1 cellular context compared by ENCODE assay signal in the genomic region with DNA sequence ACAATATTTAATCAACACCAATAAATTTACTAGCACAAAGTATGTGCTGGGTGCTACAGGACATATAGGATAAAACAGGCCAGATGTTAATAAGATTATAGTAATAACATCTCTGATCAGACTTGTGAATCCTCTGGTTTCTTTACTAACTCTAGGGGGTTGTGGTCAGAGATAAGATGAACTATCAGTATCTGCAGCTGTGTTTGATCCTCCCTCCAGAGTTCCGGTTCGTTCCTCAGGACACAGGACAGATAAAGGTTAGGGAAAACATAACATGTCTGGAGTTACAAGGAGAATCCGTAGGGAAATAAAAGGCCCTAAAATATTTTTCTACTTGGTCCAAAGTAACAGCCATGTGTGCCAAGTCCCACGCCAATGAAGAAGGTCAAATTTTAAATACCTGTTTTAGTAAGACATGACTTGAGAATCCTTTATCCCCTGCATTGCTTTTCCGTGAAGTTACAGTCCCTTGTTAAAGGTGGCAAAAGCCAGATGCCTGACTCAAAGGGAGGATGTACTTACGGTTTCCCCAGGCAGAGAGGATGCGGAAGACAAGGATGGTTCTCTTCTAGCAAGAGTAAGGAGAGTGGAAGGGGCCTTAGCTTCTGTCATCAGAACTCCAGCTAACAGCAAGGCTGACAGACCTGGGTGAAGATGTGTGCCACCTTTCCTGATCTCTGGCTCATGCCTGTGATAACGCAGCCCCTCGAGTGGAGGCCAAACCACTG.
TF ChIP-seq lines count a peak whose summit lies in the region.

No MANE protein-coding gene starts in this region.

TF ChIP-seq in K562, 482 proteins besides CTCF, POLR2A, EP300 and RAD21 (continues in another document):
- TF ChIP-seq, protein P1, sequence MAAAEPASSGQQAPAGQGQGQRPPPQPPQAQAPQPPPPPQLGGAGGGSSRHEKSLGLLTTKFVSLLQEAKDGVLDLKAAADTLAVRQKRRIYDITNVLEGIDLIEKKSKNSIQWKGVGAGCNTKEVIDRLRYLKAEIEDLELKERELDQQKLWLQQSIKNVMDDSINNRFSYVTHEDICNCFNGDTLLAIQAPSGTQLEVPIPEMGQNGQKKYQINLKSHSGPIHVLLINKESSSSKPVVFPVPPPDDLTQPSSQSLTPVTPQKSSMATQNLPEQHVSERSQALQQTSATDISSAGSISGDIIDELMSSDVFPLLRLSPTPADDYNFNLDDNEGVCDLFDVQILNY (CRISPR knock-in tag; IDR thresholded peaks at IDR 0.05): no peak
- TF ChIP-seq, protein P2, sequence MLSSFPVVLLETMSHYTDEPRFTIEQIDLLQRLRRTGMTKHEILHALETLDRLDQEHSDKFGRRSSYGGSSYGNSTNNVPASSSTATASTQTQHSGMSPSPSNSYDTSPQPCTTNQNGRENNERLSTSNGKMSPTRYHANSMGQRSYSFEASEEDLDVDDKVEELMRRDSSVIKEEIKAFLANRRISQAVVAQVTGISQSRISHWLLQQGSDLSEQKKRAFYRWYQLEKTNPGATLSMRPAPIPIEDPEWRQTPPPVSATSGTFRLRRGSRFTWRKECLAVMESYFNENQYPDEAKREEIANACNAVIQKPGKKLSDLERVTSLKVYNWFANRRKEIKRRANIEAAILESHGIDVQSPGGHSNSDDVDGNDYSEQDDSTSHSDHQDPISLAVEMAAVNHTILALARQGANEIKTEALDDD (IDR thresholded peaks at IDR 0.05): peak; percentile 59; the same call in 1 of the 2 replicates
- TF ChIP-seq MTA1 (IDR thresholded peaks at IDR 0.05; ENCODE audit: borderline replicate concordance) (peak; percentile 70; the same call in 1 of the 2 replicates), ZEB2 (IDR thresholded peaks at IDR 0.05) (peak; percentile 50; the same call in 1 of the 2 replicates), MYBL2 (IDR thresholded peaks at IDR 0.05; ENCODE audit: low read depth) (no peak), MYBL2 (CRISPR knock-in tag; IDR thresholded peaks at IDR 0.05; ENCODE audit: borderline replicate concordance) (no peak), ZNF79 (CRISPR knock-in tag; IDR thresholded peaks at IDR 0.05; ENCODE audit: low read depth) (no peak), DPF2 (IDR thresholded peaks at IDR 0.05) (peak; percentile 94), LEF1 (IDR thresholded peaks at IDR 0.05) (peak; percentile 63), MTA2 (IDR thresholded peaks at IDR 0.05; ENCODE audit: low read depth) (peak; percentile 86), CTBP1 (IDR thresholded peaks at IDR 0.05; ENCODE audit: borderline replicate concordance) (peak; percentile 25; the same call in 1 of the 2 replicates), CBX1 (IDR thresholded peaks at IDR 0.05; ENCODE audit: low read depth) (no peak), RBFOX2 (IDR thresholded peaks at IDR 0.05; ENCODE audit: low read depth, low read length) (no peak), ZNF766 (CRISPR knock-in tag; conservative IDR thresholded peaks at IDR 0.05) (peak; percentile 96), CXXC5 (CRISPR knock-in tag; IDR thresholded peaks at IDR 0.05) (peak; percentile 63; the same call in 1 of the 2 replicates), RUNX1 (IDR thresholded peaks at IDR 0.05; ENCODE audit: low read depth) (no peak), ZFP36 (IDR thresholded peaks at IDR 0.05; ENCODE audit: low read depth, low read length, partially characterized antibody) (no peak), SPI1 (IDR thresholded peaks at IDR 0.05; ENCODE audit: borderline replicate concordance, low read depth, low read length) (no peak), MAFK (IDR thresholded peaks at IDR 0.05; ENCODE audit: low read length) (no peak), SMARCC2 (IDR thresholded peaks at IDR 0.05; ENCODE audit: low read depth) (peak; percentile 90), ZFPM2 (CRISPR knock-in tag; IDR thresholded peaks at IDR 0.05) (no peak), ZNF551 (CRISPR knock-in tag; IDR thresholded peaks at IDR 0.05) (no peak), ETV1 (tag; conservative IDR thresholded peaks at IDR 0.05; ENCODE audit: low read depth) (peak; percentile 91), ZNF699 (CRISPR knock-in tag; IDR thresholded peaks at IDR 0.05; ENCODE audit: insufficient replicate concordance) (no peak), TCF7 (IDR thresholded peaks at IDR 0.05; ENCODE audit: borderline replicate concordance) (no peak), ZNF239 (CRISPR knock-in tag; IDR thresholded peaks at IDR 0.05) (no peak), SMARCA4 (IDR thresholded peaks at IDR 0.05) (peak; percentile 96), ATF1 (CRISPR knock-in tag; IDR thresholded peaks at IDR 0.05) (no peak), ATF1 (tag; IDR thresholded peaks at IDR 0.05) (no peak), DIDO1 (tag; IDR thresholded peaks at IDR 0.05; ENCODE audit: low read depth) (no peak), ZNF24 (IDR thresholded peaks at IDR 0.05) (no peak), ELF1 (tag; IDR thresholded peaks at IDR 0.05) (peak; percentile 24; the same call in 1 of the 2 replicates), ADNP (tag; IDR thresholded peaks at IDR 0.05) (0 out of 2 replicates have a peak, but pooled peaks have one; percentile 27), TRIM24 (IDR thresholded peaks at IDR 0.05) (peak; percentile 63 to 78; a peak in 3 of 4 replicates), ZBTB8A (IDR thresholded peaks at IDR 0.05; ENCODE audit: partially characterized antibody) (no peak), KHSRP (IDR thresholded peaks at IDR 0.05) (peak; percentile 59; the same call in 1 of the 2 replicates), ZNF140 (CRISPR knock-in tag; IDR thresholded peaks at IDR 0.05) (no peak), ZBTB1 (CRISPR knock-in tag; IDR thresholded peaks at IDR 0.05; ENCODE audit: borderline replicate concordance, low read depth) (no peak), ZNF197 (CRISPR knock-in tag; IDR thresholded peaks at IDR 0.05; ENCODE audit: low read depth) (peak; percentile 65; the same call in 1 of the 2 replicates), FOSL1 (tag; conservative IDR thresholded peaks at IDR 0.05) (peak; percentile 50), ZNF175 (CRISPR knock-in tag; IDR thresholded peaks at IDR 0.05; ENCODE audit: low read depth) (peak; percentile 89), HEY1 (CRISPR knock-in tag; IDR thresholded peaks at IDR 0.05; ENCODE audit: borderline replicate concordance) (no peak), ESRRA (IDR thresholded peaks at IDR 0.05; ENCODE audit: borderline replicate concordance, low read depth) (peak; percentile 87; the same call in 1 of the 2 replicates), ETV5 (CRISPR knock-in tag; IDR thresholded peaks at IDR 0.05; ENCODE audit: low read depth) (0 out of 2 replicates have a peak, but pooled peaks have one; percentile 35), GATAD2A (IDR thresholded peaks at IDR 0.05) (0 out of 2 replicates have a peak, but pooled peaks have one; percentile 65), BACH1 (tag; IDR thresholded peaks at IDR 0.05) (no peak), NONO (IDR thresholded peaks at IDR 0.05; ENCODE audit: low read depth in 2 of 2, low read length in 1 of 2) (no peak), MYC (IDR thresholded peaks at IDR 0.05; ENCODE audit: low read depth, low read length) (peak; percentile 33; the same call in 1 of the 2 replicates), MYC (CRISPR knock-in tag; IDR thresholded peaks at IDR 0.05; ENCODE audit: borderline replicate concordance, low read depth) (no peak), CCAR2 (IDR thresholded peaks at IDR 0.05; ENCODE audit: low read depth, low read length) (no peak), FOXA3 (CRISPR knock-in tag; conservative IDR thresholded peaks at IDR 0.05 in 1 of 2, IDR thresholded peaks at IDR 0.05 in 1 of 2) (peak in 1 of 2 experiments; percentile 55; a peak in 2 of 4 replicates), HDAC1 (IDR thresholded peaks at IDR 0.05) (peak in 1 of 2 experiments; percentile 64; a peak in 2 of 4 replicates)
- TF ChIP-seq, protein P3, sequence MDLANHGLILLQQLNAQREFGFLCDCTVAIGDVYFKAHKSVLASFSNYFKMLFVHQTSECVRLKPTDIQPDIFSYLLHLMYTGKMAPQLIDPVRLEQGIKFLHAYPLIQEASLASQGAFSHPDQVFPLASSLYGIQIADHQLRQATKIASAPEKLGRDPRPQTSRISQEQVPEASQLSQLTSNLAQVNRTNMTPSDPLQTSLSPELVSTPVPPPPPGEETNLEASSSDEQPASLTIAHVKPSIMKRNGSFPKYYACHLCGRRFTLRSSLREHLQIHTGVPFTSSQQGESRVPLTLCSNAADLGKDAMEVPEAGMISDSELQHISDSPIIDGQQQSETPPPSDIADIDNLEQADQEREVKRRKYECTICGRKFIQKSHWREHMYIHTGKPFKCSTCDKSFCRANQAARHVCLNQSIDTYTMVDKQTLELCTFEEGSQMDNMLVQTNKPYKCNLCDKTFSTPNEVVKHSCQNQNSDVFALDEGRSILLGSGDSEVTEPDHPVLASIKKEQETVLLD (IDR thresholded peaks at IDR 0.05): no peak
- TF ChIP-seq, protein P4, sequence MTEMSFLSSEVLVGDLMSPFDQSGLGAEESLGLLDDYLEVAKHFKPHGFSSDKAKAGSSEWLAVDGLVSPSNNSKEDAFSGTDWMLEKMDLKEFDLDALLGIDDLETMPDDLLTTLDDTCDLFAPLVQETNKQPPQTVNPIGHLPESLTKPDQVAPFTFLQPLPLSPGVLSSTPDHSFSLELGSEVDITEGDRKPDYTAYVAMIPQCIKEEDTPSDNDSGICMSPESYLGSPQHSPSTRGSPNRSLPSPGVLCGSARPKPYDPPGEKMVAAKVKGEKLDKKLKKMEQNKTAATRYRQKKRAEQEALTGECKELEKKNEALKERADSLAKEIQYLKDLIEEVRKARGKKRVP (CRISPR knock-in tag; IDR thresholded peaks at IDR 0.05): no peak
- TF ChIP-seq, protein P5, sequence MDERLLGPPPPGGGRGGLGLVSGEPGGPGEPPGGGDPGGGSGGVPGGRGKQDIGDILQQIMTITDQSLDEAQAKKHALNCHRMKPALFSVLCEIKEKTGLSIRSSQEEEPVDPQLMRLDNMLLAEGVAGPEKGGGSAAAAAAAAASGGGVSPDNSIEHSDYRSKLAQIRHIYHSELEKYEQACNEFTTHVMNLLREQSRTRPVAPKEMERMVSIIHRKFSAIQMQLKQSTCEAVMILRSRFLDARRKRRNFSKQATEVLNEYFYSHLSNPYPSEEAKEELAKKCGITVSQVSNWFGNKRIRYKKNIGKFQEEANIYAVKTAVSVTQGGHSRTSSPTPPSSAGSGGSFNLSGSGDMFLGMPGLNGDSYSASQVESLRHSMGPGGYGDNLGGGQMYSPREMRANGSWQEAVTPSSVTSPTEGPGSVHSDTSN (CRISPR knock-in tag; IDR thresholded peaks at IDR 0.05; ENCODE audit: low read depth): no peak
- TF ChIP-seq, protein P5 (tag; conservative IDR thresholded peaks at IDR 0.05; ENCODE audit: low read depth): no peak
- TF ChIP-seq, protein P6, sequence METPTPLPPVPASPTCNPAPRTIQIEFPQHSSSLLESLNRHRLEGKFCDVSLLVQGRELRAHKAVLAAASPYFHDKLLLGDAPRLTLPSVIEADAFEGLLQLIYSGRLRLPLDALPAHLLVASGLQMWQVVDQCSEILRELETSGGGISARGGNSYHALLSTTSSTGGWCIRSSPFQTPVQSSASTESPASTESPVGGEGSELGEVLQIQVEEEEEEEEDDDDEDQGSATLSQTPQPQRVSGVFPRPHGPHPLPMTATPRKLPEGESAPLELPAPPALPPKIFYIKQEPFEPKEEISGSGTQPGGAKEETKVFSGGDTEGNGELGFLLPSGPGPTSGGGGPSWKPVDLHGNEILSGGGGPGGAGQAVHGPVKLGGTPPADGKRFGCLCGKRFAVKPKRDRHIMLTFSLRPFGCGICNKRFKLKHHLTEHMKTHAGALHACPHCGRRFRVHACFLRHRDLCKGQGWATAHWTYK (CRISPR knock-in tag; IDR thresholded peaks at IDR 0.05): 0 out of 2 replicates have a peak, but pooled peaks have one; percentile 17
- TF ChIP-seq, protein P7, sequence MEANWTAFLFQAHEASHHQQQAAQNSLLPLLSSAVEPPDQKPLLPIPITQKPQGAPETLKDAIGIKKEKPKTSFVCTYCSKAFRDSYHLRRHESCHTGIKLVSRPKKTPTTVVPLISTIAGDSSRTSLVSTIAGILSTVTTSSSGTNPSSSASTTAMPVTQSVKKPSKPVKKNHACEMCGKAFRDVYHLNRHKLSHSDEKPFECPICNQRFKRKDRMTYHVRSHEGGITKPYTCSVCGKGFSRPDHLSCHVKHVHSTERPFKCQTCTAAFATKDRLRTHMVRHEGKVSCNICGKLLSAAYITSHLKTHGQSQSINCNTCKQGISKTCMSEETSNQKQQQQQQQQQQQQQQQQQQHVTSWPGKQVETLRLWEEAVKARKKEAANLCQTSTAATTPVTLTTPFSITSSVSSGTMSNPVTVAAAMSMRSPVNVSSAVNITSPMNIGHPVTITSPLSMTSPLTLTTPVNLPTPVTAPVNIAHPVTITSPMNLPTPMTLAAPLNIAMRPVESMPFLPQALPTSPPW (CRISPR knock-in tag; IDR thresholded peaks at IDR 0.05): peak; percentile 56
- TF ChIP-seq, protein P8, sequence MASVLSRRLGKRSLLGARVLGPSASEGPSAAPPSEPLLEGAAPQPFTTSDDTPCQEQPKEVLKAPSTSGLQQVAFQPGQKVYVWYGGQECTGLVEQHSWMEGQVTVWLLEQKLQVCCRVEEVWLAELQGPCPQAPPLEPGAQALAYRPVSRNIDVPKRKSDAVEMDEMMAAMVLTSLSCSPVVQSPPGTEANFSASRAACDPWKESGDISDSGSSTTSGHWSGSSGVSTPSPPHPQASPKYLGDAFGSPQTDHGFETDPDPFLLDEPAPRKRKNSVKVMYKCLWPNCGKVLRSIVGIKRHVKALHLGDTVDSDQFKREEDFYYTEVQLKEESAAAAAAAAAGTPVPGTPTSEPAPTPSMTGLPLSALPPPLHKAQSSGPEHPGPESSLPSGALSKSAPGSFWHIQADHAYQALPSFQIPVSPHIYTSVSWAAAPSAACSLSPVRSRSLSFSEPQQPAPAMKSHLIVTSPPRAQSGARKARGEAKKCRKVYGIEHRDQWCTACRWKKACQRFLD (CRISPR knock-in tag; IDR thresholded peaks at IDR 0.05): 0 out of 2 replicates have a peak, but pooled peaks have one; percentile 32
- TF ChIP-seq, protein P9, sequence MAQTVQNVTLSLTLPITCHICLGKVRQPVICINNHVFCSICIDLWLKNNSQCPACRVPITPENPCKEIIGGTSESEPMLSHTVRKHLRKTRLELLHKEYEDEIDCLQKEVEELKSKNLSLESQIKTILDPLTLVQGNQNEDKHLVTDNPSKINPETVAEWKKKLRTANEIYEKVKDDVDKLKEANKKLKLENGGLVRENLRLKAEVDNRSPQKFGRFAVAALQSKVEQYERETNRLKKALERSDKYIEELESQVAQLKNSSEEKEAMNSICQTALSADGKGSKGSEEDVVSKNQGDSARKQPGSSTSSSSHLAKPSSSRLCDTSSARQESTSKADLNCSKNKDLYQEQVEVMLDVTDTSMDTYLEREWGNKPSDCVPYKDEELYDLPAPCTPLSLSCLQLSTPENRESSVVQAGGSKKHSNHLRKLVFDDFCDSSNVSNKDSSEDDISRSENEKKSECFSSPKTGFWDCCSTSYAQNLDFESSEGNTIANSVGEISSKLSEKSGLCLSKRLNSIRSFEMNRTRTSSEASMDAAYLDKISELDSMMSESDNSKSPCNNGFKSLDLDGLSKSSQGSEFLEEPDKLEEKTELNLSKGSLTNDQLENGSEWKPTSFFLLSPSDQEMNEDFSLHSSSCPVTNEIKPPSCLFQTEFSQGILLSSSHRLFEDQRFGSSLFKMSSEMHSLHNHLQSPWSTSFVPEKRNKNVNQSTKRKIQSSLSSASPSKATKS (CRISPR knock-in tag; IDR thresholded peaks at IDR 0.05): no peak
